ENCODE assay signal across 15 cellular contexts in the genomic region with DNA sequence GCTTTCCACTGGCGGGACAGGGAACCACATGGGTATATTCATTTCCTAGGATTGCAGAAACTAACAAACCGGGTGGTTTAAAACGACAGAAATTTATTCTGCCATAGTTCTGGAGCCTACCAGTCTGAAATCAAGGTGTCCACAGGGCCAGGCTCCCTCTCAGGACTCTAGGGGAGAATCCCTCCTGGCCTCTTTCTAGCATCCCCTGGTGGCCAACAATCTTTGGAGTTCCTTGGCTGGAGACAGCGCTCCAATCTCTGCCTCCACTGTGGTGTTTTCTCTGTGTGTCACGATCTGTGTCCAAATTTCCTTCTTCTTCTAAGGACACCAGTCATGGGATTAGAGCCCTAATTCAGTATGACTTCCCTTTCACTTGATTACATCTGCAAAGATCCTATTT.
A peak's percentile ranks its signal among the peaks of the same experiment; 100 is the strongest.
DNase-seq lines count a peak whose midpoint lies in the region; ATAC-seq and TF ChIP-seq lines count a peak whose summit lies in the region.
"Had no signal": no experiment of that assay in that cellular context is flagged by ENCODE, and none has a peak within 500 bp of the region (broad histone marks: within the 10 kb centered on the region; RNA-seq: fewer than 3 reads in every experiment).

No MANE protein-coding gene starts in this region.

- H3F3A ChIP-seq in PC-3 (ENCODE audit: low read length, unreplicated experiment) = no peaks in the 10 kb centered on the region

- TF ChIP-seq POLR2A in transverse colon (IDR thresholded peaks at IDR 0.05) = no peak

- BruUV-seq in PC-3 (replicated peaks; lab: Mats Ljungman, UMichigan) = no TSS peak

- peak; percentile 22; the same call in 1 of the 2 replicates for TF ChIP-seq CTCF in PC-3 (conservative IDR thresholded peaks at IDR 0.05; ENCODE audit: low read depth, low read length)
- no peak for TF ChIP-seq CTCF in transverse colon (IDR thresholded peaks at IDR 0.05)

- CTCF ChIA-PET in activated naive CD4-positive, alpha-beta T cell treated with anti-CD3 and anti-CD28 coated beads, Interleukin-2, amount 10 ng/mL, durations not matched to agents 7 days and 5 days (lab: Charles Lee) = interaction anchor here (0.9 to 6.7 kb wide), 13 partner anchors 12 to 411 kb away, joined by 3 to 72 read pairs (median 4); no protein-coding TSS in a partner anchor
- CTCF ChIA-PET in PC-3 (lab: Charles Lee) = no interaction called here

- no peaks in the 10 kb centered on the region for H4K20me1 ChIP-seq in PC-3 (ENCODE audit: low read length)

- H3K4me1 Mint-ChIP-seq in activated naive CD4-positive, alpha-beta T cell treated with anti-CD3 and anti-CD28 coated beads, Interleukin-2, amount 10 ng/mL, durations not matched to agents 7 days and 5 days = peaks cover 84% of the 10 kb centered on the region
- peaks cover 58 to 65% of the 10 kb centered on the region in 2 donors for H3K4me1 Mint-ChIP-seq in effector memory CD8-positive, alpha-beta T cell (ENCODE audit: low read depth in 2 of 2)
- peaks cover 94% of the 10 kb centered on the region for H3K4me1 Mint-ChIP-seq in stimulated activated naive CD8-positive, alpha-beta T cell treated with anti-CD3 and anti-CD28 coated beads, Interleukin-15, amount 100 ng/mL, for 72 hours

- intact Hi-C loops in PC-3 (cut with micrococcal nuclease) = no loop called here
- intact Hi-C loops in transverse colon (cut with DNase I; ENCODE audit: low total_unique reads) = no loop called here

- H3K9ac ChIP-seq in PC-3 (ENCODE audit: low read length) = no peak overlapping the region

- no peak overlapping the region for H2AFZ ChIP-seq in PC-3 (ENCODE audit: low read length)

- H3K36me3 Mint-ChIP-seq in activated naive CD4-positive, alpha-beta T cell treated with anti-CD3 and anti-CD28 coated beads, Interleukin-2, amount 10 ng/mL, durations not matched to agents 7 days and 5 days = peaks cover 41% of the 10 kb centered on the region
- peaks cover 9 to 19% of the 10 kb centered on the region in 2 donors for H3K36me3 Mint-ChIP-seq in activated naive CD4-positive, alpha-beta T cell treated with anti-CD3 and anti-CD28 coated beads, Interleukin-2, amount 50 U/mL, for 72 hours
- H3K36me3 Mint-ChIP-seq in effector memory CD8-positive, alpha-beta T cell (ENCODE audit: insufficient read depth) = peaks cover 32% of the 10 kb centered on the region

- no peak overlapping the region for H3K4me2 ChIP-seq in PC-3 (ENCODE audit: low read length)

- H3K27ac Mint-ChIP-seq in activated naive CD4-positive, alpha-beta T cell treated with anti-CD3 and anti-CD28 coated beads, Interleukin-2, amount 10 ng/mL, durations not matched to agents 7 days and 5 days = peak overlapping the region; percentile 46
- peak overlapping the region in 1 of 2 donors; percentile 87 for H3K27ac Mint-ChIP-seq in activated naive CD4-positive, alpha-beta T cell treated with anti-CD3 and anti-CD28 coated beads, Interleukin-2, amount 50 U/mL, for 72 hours
- H3K27ac Mint-ChIP-seq in effector memory CD8-positive, alpha-beta T cell = peak overlapping the region; percentile 56 to 95
- H3K27ac Mint-ChIP-seq in stimulated activated naive CD8-positive, alpha-beta T cell treated with anti-CD3 and anti-CD28 coated beads, Interleukin-15, amount 100 ng/mL, for 72 hours = no peak overlapping the region
- H3K27ac Mint-ChIP-seq: progenitor cell of endocrine pancreas had no signal

- H3K36me3 ChIP-seq in PC-3 (ENCODE audit: low read depth, low read length) (no peaks in the 10 kb centered on the region), transverse colon (no peaks in the 10 kb centered on the region)

- H3K4me3 Mint-ChIP-seq in activated naive CD4-positive, alpha-beta T cell treated with anti-CD3 and anti-CD28 coated beads, Interleukin-2, amount 10 ng/mL, durations not matched to agents 7 days and 5 days = peak overlapping the region; percentile 87
- H3K4me3 Mint-ChIP-seq in effector memory CD8-positive, alpha-beta T cell = peak overlapping the region; percentile 86 to 97
- H3K4me3 Mint-ChIP-seq in stimulated activated naive CD8-positive, alpha-beta T cell treated with anti-CD3 and anti-CD28 coated beads, Interleukin-15, amount 100 ng/mL, for 72 hours = peak overlapping the region; percentile 27 to 90
- H3K4me3 Mint-ChIP-seq: B cell had no signal

- H3K27me3 ChIP-seq in PC-3 (ENCODE audit: low read length) (peaks cover 60% of the 10 kb centered on the region), transverse colon (no peaks in the 10 kb centered on the region)

- POLR2A ChIA-PET in PC-3 (lab: Charles Lee; ENCODE audit: unreplicated experiment) = no interaction called here

- H3K9me2 ChIP-seq in PC-3 (replicated peaks; ENCODE audit: low read length) = no peaks in the 10 kb centered on the region

- no peak for TF ChIP-seq EP300 in transverse colon (IDR thresholded peaks at IDR 0.05; ENCODE audit: low read depth)

- 79 to 100% methylated on average over 2 to 5 of the region's 5 CpGs for WGBS in transverse colon (ENCODE audit: low coverage in 1 of 2), 2 donors

- H3K27me3 Mint-ChIP-seq in activated naive CD4-positive, alpha-beta T cell treated with anti-CD3 and anti-CD28 coated beads, Interleukin-2, amount 10 ng/mL, durations not matched to agents 7 days and 5 days = no peaks in the 10 kb centered on the region
- no peaks in the 10 kb centered on the region for H3K27me3 Mint-ChIP-seq in effector memory CD8-positive, alpha-beta T cell
- no peaks in the 10 kb centered on the region for H3K27me3 Mint-ChIP-seq in stimulated activated naive CD8-positive, alpha-beta T cell treated with anti-CD3 and anti-CD28 coated beads, Interleukin-15, amount 100 ng/mL, for 72 hours
- H3K27me3 Mint-ChIP-seq: B cell had no signal

- H3K4me1 ChIP-seq in PC-3 (ENCODE audit: insufficient read depth, low read length) (no peaks in the 10 kb centered on the region), transverse colon (peaks cover 0 to 17% (median 9%) of the 10 kb centered on the region in 4 donors)

- H3K9me3 ChIP-seq in PC-3 (ENCODE audit: low read length) = no peaks in the 10 kb centered on the region
- H3K9me3 ChIP-seq in transverse colon = no peaks in the 10 kb centered on the region

- H3K79me2 ChIP-seq in PC-3 (ENCODE audit: low read length) = no peaks in the 10 kb centered on the region

- H3K4me3 ChIP-seq in PC-3 (ENCODE audit: low read length) (no peak overlapping the region), transverse colon (no peak overlapping the region)

- DNase-seq in activated naive CD4-positive, alpha-beta T cell treated with anti-CD3 and anti-CD28 coated beads, Interleukin-2, amount 10 ng/mL, durations not matched to agents 7 days and 5 days = no peak
- no peak for DNase-seq in activated naive CD4-positive, alpha-beta T cell treated with anti-CD3 and anti-CD28 coated beads, Interleukin-2, amount 50 U/mL, for 72 hours (ENCODE audit: low spot score in 2 of 2)
- DNase-seq in PC-3 (no peak), transverse colon (no peak), OCI-M2 (lab: John Stamatoyannopoulos, UW; ENCODE audit: unreplicated experiment) (no peak)
- DNase-seq in effector memory CD8-positive, alpha-beta T cell = no peak
- DNase-seq in stimulated activated naive CD8-positive, alpha-beta T cell treated with anti-CD3 and anti-CD28 coated beads, Interleukin-15, amount 100 ng/mL, for 72 hours = no peak
- DNase-seq: anterior cingulate cortex, kidney glomerular epithelial cell, NCI-H1930, SIG-M5, trophoblast cell had no signal

- in situ Hi-C loops in transverse colon (cut with MboI; ENCODE audit: low pct_ligation_motif_present in 1 of 4, low pct_unique_long_range_greater_than_20kb in 1 of 4, low sequenced_read_pairs in 3 of 4) = no loop called here

- H3K27ac ChIP-seq in PC-3 (ENCODE audit: low read length) (no peak overlapping the region), transverse colon (no peak overlapping the region)

- H3K9me3 Mint-ChIP-seq in activated naive CD4-positive, alpha-beta T cell treated with anti-CD3 and anti-CD28 coated beads, Interleukin-2, amount 10 ng/mL, durations not matched to agents 7 days and 5 days = no peaks in the 10 kb centered on the region
- H3K9me3 Mint-ChIP-seq in activated naive CD4-positive, alpha-beta T cell treated with anti-CD3 and anti-CD28 coated beads, Interleukin-2, amount 50 U/mL, for 72 hours = no peaks in the 10 kb centered on the region
- H3K9me3 Mint-ChIP-seq in effector memory CD8-positive, alpha-beta T cell = no peaks in the 10 kb centered on the region
- H3K9me3 Mint-ChIP-seq in stimulated activated naive CD8-positive, alpha-beta T cell treated with anti-CD3 and anti-CD28 coated beads, Interleukin-15, amount 100 ng/mL, for 72 hours = no peaks in the 10 kb centered on the region

- ATAC-seq in activated naive CD4-positive, alpha-beta T cell treated with anti-CD3 and anti-CD28 coated beads, Interleukin-2, amount 50 U/mL, for 72 hours = no peak
- ATAC-seq in PC-3 = no peak
- no peak for ATAC-seq in effector memory CD8-positive, alpha-beta T cell (replicated peaks)
- no peak for ATAC-seq in stimulated activated naive CD8-positive, alpha-beta T cell treated with anti-CD3 and anti-CD28 coated beads, Interleukin-15, amount 100 ng/mL, for 72 hours
- ATAC-seq in GM18870 (IDR thresholded peaks at IDR 0.05; ENCODE audit: unreplicated experiment) = no peak

Comparison
In these comparisons a context has a peak if more than half of its experiments do, and no peak if none do; other contexts are left out.
1. H3K27ac Mint-ChIP-seq: peak in activated naive CD4-positive, alpha-beta T cell treated with anti-CD3 and anti-CD28 coated beads, Interleukin-2, amount 10 ng/mL, durations not matched to agents 7 days and 5 days (single experiment) and effector memory CD8-positive, alpha-beta T cell (2 of 2); none in stimulated activated naive CD8-positive, alpha-beta T cell treated with anti-CD3 and anti-CD28 coated beads, Interleukin-15, amount 100 ng/mL, for 72 hours (0 of 2).
2. Peak in every context shown above with its lines, with median percentiles within 50 percentile points of each other: H3K4me3 Mint-ChIP-seq.